ENCODE assay signal across 1 cellular context in the genomic region with DNA sequence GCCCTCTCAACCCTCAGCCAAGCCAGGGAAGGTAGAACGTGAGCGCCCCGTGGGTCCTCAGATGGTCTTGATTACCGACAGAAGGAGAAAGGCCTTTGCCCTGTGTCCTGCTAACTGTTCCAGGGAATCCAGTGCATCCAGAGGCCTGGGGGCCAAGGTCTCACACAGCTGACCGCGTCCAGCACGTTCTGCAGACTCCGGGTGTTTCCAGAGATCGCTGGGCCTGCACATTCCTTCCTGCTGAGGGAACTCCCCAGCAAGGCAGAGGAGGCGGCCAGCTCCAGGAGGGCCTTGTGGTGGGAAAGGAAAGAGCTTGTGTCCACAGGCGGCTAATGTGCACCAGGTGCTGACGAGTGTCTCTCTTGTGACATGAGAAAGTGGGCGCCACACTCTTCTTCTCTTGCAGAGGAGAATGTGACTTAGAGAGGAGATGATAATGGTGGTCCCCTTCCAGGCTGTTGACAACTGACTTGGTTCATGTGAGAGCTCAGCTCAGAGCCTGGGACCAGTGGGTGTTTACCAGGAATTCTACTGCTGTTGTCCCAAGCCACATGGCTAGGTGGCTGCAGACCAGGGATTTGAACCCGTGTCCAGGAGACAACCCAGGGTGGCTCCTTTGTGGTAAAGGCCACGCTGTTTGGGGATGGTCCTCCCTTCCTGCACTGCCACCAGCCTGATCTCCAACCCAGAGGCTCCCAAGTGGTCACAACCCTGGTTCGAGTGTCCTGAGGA.
TF ChIP-seq lines count a peak whose summit lies in the region.

No MANE protein-coding gene starts in this region.

TF ChIP-seq in HepG2, 621 proteins besides CTCF, POLR2A, EP300 and RAD21 (continued from another document and continues in another):
- TF ChIP-seq MYC (CRISPR knock-in tag; IDR thresholded peaks at IDR 0.05; ENCODE audit: borderline replicate concordance) (peak; percentile 68; the same call in 1 of the 2 replicates), TAF1 (CRISPR knock-in tag; IDR thresholded peaks at IDR 0.05) (peak; percentile 33; the same call in 1 of the 2 replicates), NFRKB (IDR thresholded peaks at IDR 0.05) (no peak), NR2F2 (IDR thresholded peaks at IDR 0.05; ENCODE audit: borderline replicate concordance, low read depth) (0 out of 2 replicates have a peak, but pooled peaks have one; percentile 65), ATF7-NPFF (CRISPR knock-in tag; IDR thresholded peaks at IDR 0.05; ENCODE audit: low read depth) (peak; percentile 85; the same call in 1 of the 2 replicates), NFE2 (CRISPR knock-in tag; IDR thresholded peaks at IDR 0.05) (no peak), HOXD1 (CRISPR knock-in tag; IDR thresholded peaks at IDR 0.05) (no peak), FOXP1 (IDR thresholded peaks at IDR 0.05) (no peak), FOXP1 (CRISPR knock-in tag; IDR thresholded peaks at IDR 0.05) (peak; percentile 53; the same call in 1 of the 2 replicates), ZNF83 (CRISPR knock-in tag; IDR thresholded peaks at IDR 0.05; ENCODE audit: borderline replicate concordance) (peak; percentile 73; the same call in 1 of the 2 replicates), SALL1 (CRISPR knock-in tag; IDR thresholded peaks at IDR 0.05) (peak; percentile 98), ZC3H13 (CRISPR knock-in tag; IDR thresholded peaks at IDR 0.05) (no peak), ZBTB20 (CRISPR knock-in tag; IDR thresholded peaks at IDR 0.05; ENCODE audit: borderline replicate concordance, low read depth) (peak; percentile 88; the same call in 1 of the 2 replicates), PITX1 (CRISPR knock-in tag; IDR thresholded peaks at IDR 0.05) (peak; percentile 79), DMAP1 (CRISPR knock-in tag; IDR thresholded peaks at IDR 0.05) (peak; percentile 53; the same call in 1 of the 2 replicates), NR1H2 (CRISPR knock-in tag; IDR thresholded peaks at IDR 0.05; ENCODE audit: borderline replicate concordance, low read depth) (0 out of 2 replicates have a peak, but pooled peaks have one; percentile 62), TRIM24 (CRISPR knock-in tag; IDR thresholded peaks at IDR 0.05) (0 out of 2 replicates have a peak, but pooled peaks have one; percentile 22), NCOR1 (IDR thresholded peaks at IDR 0.05; ENCODE audit: borderline replicate concordance, low read length) (peak; percentile 49; the same call in 1 of the 2 replicates), PTBP1 (IDR thresholded peaks at IDR 0.05; ENCODE audit: low read depth, low read length, poor library complexity, severe bottlenecking) (peak; percentile 29), HOXA3 (CRISPR knock-in tag; IDR thresholded peaks at IDR 0.05) (peak; percentile 90), ELF4 (CRISPR knock-in tag; IDR thresholded peaks at IDR 0.05; ENCODE audit: borderline replicate concordance) (no peak), NR2F1 (CRISPR knock-in tag; IDR thresholded peaks at IDR 0.05) (peak; percentile 70 to 77; a peak in 3 of 4 replicates), ZNF768 (CRISPR knock-in tag; IDR thresholded peaks at IDR 0.05) (peak; percentile 22; the same call in 1 of the 2 replicates), CHCHD3 (CRISPR knock-in tag; IDR thresholded peaks at IDR 0.05) (peak; percentile 64; the same call in 1 of the 2 replicates), RBAK (CRISPR knock-in tag; IDR thresholded peaks at IDR 0.05) (no peak; the same call in 1 of the 2 replicates), TARDBP (CRISPR knock-in tag; IDR thresholded peaks at IDR 0.05) (peak; percentile 95), RCOR2 (CRISPR knock-in tag; IDR thresholded peaks at IDR 0.05) (peak; percentile 82; the same call in 1 of the 2 replicates), ZBTB7A (CRISPR knock-in tag; IDR thresholded peaks at IDR 0.05) (peak; percentile 93), RFXAP (CRISPR knock-in tag; IDR thresholded peaks at IDR 0.05; ENCODE audit: borderline replicate concordance) (no peak)
- TF ChIP-seq, protein P1, sequence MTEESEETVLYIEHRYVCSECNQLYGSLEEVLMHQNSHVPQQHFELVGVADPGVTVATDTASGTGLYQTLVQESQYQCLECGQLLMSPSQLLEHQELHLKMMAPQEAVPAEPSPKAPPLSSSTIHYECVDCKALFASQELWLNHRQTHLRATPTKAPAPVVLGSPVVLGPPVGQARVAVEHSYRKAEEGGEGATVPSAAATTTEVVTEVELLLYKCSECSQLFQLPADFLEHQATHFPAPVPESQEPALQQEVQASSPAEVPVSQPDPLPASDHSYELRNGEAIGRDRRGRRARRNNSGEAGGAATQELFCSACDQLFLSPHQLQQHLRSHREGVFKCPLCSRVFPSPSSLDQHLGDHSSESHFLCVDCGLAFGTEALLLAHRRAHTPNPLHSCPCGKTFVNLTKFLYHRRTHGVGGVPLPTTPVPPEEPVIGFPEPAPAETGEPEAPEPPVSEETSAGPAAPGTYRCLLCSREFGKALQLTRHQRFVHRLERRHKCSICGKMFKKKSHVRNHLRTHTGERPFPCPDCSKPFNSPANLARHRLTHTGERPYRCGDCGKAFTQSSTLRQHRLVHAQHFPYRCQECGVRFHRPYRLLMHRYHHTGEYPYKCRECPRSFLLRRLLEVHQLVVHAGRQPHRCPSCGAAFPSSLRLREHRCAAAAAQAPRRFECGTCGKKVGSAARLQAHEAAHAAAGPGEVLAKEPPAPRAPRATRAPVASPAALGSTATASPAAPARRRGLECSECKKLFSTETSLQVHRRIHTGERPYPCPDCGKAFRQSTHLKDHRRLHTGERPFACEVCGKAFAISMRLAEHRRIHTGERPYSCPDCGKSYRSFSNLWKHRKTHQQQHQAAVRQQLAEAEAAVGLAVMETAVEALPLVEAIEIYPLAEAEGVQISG (CRISPR knock-in tag; IDR thresholded peaks at IDR 0.05), result peak; percentile 74; the same call in 1 of the 2 replicates
- TF ChIP-seq, protein P2, sequence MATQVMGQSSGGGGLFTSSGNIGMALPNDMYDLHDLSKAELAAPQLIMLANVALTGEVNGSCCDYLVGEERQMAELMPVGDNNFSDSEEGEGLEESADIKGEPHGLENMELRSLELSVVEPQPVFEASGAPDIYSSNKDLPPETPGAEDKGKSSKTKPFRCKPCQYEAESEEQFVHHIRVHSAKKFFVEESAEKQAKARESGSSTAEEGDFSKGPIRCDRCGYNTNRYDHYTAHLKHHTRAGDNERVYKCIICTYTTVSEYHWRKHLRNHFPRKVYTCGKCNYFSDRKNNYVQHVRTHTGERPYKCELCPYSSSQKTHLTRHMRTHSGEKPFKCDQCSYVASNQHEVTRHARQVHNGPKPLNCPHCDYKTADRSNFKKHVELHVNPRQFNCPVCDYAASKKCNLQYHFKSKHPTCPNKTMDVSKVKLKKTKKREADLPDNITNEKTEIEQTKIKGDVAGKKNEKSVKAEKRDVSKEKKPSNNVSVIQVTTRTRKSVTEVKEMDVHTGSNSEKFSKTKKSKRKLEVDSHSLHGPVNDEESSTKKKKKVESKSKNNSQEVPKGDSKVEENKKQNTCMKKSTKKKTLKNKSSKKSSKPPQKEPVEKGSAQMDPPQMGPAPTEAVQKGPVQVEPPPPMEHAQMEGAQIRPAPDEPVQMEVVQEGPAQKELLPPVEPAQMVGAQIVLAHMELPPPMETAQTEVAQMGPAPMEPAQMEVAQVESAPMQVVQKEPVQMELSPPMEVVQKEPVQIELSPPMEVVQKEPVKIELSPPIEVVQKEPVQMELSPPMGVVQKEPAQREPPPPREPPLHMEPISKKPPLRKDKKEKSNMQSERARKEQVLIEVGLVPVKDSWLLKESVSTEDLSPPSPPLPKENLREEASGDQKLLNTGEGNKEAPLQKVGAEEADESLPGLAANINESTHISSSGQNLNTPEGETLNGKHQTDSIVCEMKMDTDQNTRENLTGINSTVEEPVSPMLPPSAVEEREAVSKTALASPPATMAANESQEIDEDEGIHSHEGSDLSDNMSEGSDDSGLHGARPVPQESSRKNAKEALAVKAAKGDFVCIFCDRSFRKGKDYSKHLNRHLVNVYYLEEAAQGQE (IDR thresholded peaks at IDR 0.05; ENCODE audit: borderline replicate concordance in 1 of 2, low read depth in 1 of 2, low read length in 2 of 2), result peak in 1 of 2 experiments; percentile 31; a peak in 1 of 4 replicates
- TF ChIP-seq, protein P3, sequence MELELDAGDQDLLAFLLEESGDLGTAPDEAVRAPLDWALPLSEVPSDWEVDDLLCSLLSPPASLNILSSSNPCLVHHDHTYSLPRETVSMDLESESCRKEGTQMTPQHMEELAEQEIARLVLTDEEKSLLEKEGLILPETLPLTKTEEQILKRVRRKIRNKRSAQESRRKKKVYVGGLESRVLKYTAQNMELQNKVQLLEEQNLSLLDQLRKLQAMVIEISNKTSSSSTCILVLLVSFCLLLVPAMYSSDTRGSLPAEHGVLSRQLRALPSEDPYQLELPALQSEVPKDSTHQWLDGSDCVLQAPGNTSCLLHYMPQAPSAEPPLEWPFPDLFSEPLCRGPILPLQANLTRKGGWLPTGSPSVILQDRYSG (CRISPR knock-in tag; IDR thresholded peaks at IDR 0.05), result no peak
- TF ChIP-seq, protein P4, sequence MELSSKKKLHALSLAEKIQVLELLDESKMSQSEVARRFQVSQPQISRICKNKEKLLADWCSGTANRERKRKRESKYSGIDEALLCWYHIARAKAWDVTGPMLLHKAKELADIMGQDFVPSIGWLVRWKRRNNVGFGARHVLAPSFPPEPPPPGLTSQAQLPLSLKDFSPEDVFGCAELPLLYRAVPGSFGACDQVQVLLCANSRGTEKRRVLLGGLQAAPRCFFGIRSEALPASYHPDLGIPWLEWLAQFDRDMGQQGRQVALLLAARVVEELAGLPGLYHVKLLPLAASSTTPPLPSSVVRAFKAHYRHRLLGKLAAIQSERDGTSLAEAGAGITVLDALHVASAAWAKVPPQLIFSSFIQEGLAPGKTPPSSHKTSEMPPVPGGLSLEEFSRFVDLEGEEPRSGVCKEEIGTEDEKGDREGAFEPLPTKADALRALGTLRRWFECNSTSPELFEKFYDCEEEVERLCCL (CRISPR knock-in tag; IDR thresholded peaks at IDR 0.05; ENCODE audit: borderline replicate concordance), result peak; percentile 97; the same call in 1 of the 2 replicates
- TF ChIP-seq, protein P5, sequence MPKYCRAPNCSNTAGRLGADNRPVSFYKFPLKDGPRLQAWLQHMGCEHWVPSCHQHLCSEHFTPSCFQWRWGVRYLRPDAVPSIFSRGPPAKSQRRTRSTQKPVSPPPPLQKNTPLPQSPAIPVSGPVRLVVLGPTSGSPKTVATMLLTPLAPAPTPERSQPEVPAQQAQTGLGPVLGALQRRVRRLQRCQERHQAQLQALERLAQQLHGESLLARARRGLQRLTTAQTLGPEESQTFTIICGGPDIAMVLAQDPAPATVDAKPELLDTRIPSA (CRISPR knock-in tag; IDR thresholded peaks at IDR 0.05; ENCODE audit: borderline replicate concordance), result no peak; the same call in 1 of the 2 replicates
- TF ChIP-seq, protein P6, sequence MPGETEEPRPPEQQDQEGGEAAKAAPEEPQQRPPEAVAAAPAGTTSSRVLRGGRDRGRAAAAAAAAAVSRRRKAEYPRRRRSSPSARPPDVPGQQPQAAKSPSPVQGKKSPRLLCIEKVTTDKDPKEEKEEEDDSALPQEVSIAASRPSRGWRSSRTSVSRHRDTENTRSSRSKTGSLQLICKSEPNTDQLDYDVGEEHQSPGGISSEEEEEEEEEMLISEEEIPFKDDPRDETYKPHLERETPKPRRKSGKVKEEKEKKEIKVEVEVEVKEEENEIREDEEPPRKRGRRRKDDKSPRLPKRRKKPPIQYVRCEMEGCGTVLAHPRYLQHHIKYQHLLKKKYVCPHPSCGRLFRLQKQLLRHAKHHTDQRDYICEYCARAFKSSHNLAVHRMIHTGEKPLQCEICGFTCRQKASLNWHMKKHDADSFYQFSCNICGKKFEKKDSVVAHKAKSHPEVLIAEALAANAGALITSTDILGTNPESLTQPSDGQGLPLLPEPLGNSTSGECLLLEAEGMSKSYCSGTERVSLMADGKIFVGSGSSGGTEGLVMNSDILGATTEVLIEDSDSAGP (CRISPR knock-in tag; IDR thresholded peaks at IDR 0.05; ENCODE audit: borderline replicate concordance), result peak; percentile 80; the same call in 1 of the 2 replicates
- TF ChIP-seq, protein P7, sequence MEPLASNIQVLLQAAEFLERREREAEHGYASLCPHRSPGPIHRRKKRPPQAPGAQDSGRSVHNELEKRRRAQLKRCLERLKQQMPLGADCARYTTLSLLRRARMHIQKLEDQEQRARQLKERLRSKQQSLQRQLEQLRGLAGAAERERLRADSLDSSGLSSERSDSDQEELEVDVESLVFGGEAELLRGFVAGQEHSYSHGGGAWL (CRISPR knock-in tag; IDR thresholded peaks at IDR 0.05), result peak; percentile 34; the same call in 1 of the 2 replicates
- TF ChIP-seq, protein P8, sequence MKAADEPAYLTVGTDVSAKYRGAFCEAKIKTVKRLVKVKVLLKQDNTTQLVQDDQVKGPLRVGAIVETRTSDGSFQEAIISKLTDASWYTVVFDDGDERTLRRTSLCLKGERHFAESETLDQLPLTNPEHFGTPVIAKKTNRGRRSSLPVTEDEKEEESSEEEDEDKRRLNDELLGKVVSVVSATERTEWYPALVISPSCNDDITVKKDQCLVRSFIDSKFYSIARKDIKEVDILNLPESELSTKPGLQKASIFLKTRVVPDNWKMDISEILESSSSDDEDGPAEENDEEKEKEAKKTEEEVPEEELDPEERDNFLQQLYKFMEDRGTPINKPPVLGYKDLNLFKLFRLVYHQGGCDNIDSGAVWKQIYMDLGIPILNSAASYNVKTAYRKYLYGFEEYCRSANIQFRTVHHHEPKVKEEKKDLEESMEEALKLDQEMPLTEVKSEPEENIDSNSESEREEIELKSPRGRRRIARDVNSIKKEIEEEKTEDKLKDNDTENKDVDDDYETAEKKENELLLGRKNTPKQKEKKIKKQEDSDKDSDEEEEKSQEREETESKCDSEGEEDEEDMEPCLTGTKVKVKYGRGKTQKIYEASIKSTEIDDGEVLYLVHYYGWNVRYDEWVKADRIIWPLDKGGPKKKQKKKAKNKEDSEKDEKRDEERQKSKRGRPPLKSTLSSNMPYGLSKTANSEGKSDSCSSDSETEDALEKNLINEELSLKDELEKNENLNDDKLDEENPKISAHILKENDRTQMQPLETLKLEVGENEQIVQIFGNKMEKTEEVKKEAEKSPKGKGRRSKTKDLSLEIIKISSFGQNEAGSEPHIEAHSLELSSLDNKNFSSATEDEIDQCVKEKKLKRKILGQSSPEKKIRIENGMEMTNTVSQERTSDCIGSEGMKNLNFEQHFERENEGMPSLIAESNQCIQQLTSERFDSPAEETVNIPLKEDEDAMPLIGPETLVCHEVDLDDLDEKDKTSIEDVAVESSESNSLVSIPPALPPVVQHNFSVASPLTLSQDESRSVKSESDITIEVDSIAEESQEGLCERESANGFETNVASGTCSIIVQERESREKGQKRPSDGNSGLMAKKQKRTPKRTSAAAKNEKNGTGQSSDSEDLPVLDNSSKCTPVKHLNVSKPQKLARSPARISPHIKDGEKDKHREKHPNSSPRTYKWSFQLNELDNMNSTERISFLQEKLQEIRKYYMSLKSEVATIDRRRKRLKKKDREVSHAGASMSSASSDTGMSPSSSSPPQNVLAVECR (CRISPR knock-in tag; IDR thresholded peaks at IDR 0.05; ENCODE audit: borderline replicate concordance), result peak; percentile 30; the same call in 1 of the 2 replicates
- TF ChIP-seq, protein P9, sequence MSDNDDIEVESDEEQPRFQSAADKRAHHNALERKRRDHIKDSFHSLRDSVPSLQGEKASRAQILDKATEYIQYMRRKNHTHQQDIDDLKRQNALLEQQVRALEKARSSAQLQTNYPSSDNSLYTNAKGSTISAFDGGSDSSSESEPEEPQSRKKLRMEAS (IDR thresholded peaks at IDR 0.05), result peak; percentile 97
- TF ChIP-seq, protein P10, sequence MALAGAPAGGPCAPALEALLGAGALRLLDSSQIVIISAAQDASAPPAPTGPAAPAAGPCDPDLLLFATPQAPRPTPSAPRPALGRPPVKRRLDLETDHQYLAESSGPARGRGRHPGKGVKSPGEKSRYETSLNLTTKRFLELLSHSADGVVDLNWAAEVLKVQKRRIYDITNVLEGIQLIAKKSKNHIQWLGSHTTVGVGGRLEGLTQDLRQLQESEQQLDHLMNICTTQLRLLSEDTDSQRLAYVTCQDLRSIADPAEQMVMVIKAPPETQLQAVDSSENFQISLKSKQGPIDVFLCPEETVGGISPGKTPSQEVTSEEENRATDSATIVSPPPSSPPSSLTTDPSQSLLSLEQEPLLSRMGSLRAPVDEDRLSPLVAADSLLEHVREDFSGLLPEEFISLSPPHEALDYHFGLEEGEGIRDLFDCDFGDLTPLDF (CRISPR knock-in tag; IDR thresholded peaks at IDR 0.05), result no peak
